9 cellular contexts compared by ENCODE assay signal in genomic region chr10:93071674-93072224, GRCh38. TPM values are rescaled to one million over a fixed set of nuclear protein-coding genes. Genes with fewer than 3 reads are reported as not detected.
DNase-seq lines count a peak whose midpoint lies in the region; TF ChIP-seq lines count a peak whose summit lies in the region.
"Had no signal": no experiment of that assay in that cellular context is flagged by ENCODE, and none has a peak within 500 bp of the region (broad histone marks: within the 10 kb centered on the region; RNA-seq: fewer than 3 reads in every experiment).

No MANE protein-coding gene starts in this region.

- no peak overlapping the region for H3K27ac Mint-ChIP-seq in endothelial cell (ENCODE audit: unreplicated experiment)

- H3K4me3 Mint-ChIP-seq in endothelial cell (ENCODE audit: unreplicated experiment), result peak overlapping the region; percentile 78

- peaks cover 2% of the 10 kb centered on the region for H3K9me3 ChIP-seq in neuron (ENCODE audit: low read length)

- peaks cover 24% of the 10 kb centered on the region for H3K4me1 Mint-ChIP-seq in endothelial cell (ENCODE audit: unreplicated experiment)

- H3K36me3 Mint-ChIP-seq in endothelial cell (ENCODE audit: low read depth, unreplicated experiment), result peaks cover 8% of the 10 kb centered on the region

- H3K36me3 ChIP-seq in neuron (ENCODE audit: insufficient read depth, low read length), result no peaks in the 10 kb centered on the region

- DNase-seq in COLO829 (ENCODE audit: low spot score) (peak; percentile 65), NCI-H460 (ENCODE audit: extremely low read depth, low read depth) (peak; percentile 18), endothelial cell (ENCODE audit: low spot score) (peak; percentile 47), GM03348 (ENCODE audit: low spot score) (no peak), NCI-H345 treated with DMSO at 0.1 percent for 48 hours (lab: John Stamatoyannopoulos, UW; ENCODE audit: unreplicated experiment) (no peak), NCI-H2227 (lab: John Stamatoyannopoulos, UW; ENCODE audit: unreplicated experiment) (no peak), AG08395 (ENCODE audit: low spot score) (no peak)

- H3K4me1 ChIP-seq in neuron (ENCODE audit: insufficient read depth, low read length), result peaks cover 44% of the 10 kb centered on the region

- H3K9me3 Mint-ChIP-seq in endothelial cell (ENCODE audit: unreplicated experiment), result no peaks in the 10 kb centered on the region

- H3K27me3 Mint-ChIP-seq in endothelial cell (ENCODE audit: unreplicated experiment), result peaks cover 40% of the 10 kb centered on the region

- H3K4me3 ChIP-seq in neuron (ENCODE audit: low read length), result peak overlapping the region; percentile 80

- no peak for TF ChIP-seq CTCF in endothelial cell (IDR thresholded peaks at IDR 0.05; ENCODE audit: unreplicated experiment)

- peak overlapping the region; percentile 7 for H2AFZ ChIP-seq in neuron (ENCODE audit: low read depth, low read length)

- peaks cover 12% of the 10 kb centered on the region for H3K27me3 ChIP-seq in neuron (ENCODE audit: insufficient read depth, low read length)

RNA-seq across cellular contexts. Expression of gene CYP26A1, which starts 1.9 kb away (rescaled TPM):
- not detected in 2 replicates for total RNA-seq in NCI-H460 (2014; rRNA removed; shearing (Covaris generic))
- polyA plus RNA-seq in NCI-H460 (2014; cell fraction: nucleus; rRNA removed), result 0.08 TPM in 1 of 2 replicates, not detected in the other
- total RNA-seq in endothelial cell (ENCODE audit: unreplicated experiment), result 0.64 TPM
- total RNA-seq: T-helper 1 cell treated with Interleukin-12 subunit alpha and Interleukin-12 subunit beta and Interleukin-4 antibody, amounts not matched to agents 30 ng/mL and 1 ng/mL, for 36 hours had no signal

RNA-seq across cellular contexts. Expression of gene CYP26C1, which starts 11.2 kb away (rescaled TPM):
- total RNA-seq in NCI-H460 (2014; rRNA removed; shearing (Covaris generic)), result 0.10 and 0.23 TPM in 2 replicates
- not detected in 2 replicates for polyA plus RNA-seq in NCI-H460 (2014; cell fraction: nucleus; rRNA removed)
- 0.31 TPM for total RNA-seq in endothelial cell (ENCODE audit: unreplicated experiment)
- total RNA-seq: T-helper 1 cell treated with Interleukin-12 subunit alpha and Interleukin-12 subunit beta and Interleukin-4 antibody, amounts not matched to agents 30 ng/mL and 1 ng/mL, for 36 hours had no signal

Comparison
In these comparisons a context has a peak if more than half of its experiments do, and no peak if none do; other contexts are left out.
1. DNase-seq: peak in COLO829 (single experiment), NCI-H460 (single experiment) and endothelial cell (single experiment); none in GM03348 (single experiment), NCI-H345 treated with DMSO at 0.1 percent for 48 hours (single experiment), NCI-H2227 (single experiment) and AG08395 (single experiment).